ENCODE assay signal across 23 cellular contexts in genomic region chr1:2046953-2047748, GRCh38. TPM values are rescaled to one million over a fixed set of nuclear protein-coding genes. Genes with fewer than 3 reads are reported as not detected.
DNase-seq lines count a peak whose midpoint lies in the region; ATAC-seq and TF ChIP-seq lines count a peak whose summit lies in the region.
"Had no signal": no experiment of that assay in that cellular context is flagged by ENCODE, and none has a peak within 500 bp of the region (broad histone marks: within the 10 kb centered on the region; RNA-seq: fewer than 3 reads in every experiment).

No MANE protein-coding gene starts in this region.

- H3K27me3 ChIP-seq in BLaER1 treated with 17β-estradiol and CSF1 and Interleukin-3, amounts not matched to agents 10 nM and 100 nM = peaks cover 49 to 75% (median 57%) of the 10 kb centered on the region in 11 experiments
- H3K27me3 ChIP-seq in NT2/D1 (ENCODE audit: insufficient read depth, insufficient read length) = peaks cover 36% of the 10 kb centered on the region
- peaks cover 42% of the 10 kb centered on the region for H3K27me3 ChIP-seq in iPS-18a (ENCODE audit: control insufficient read depth, insufficient read depth, low read length)

- H3K4me3 ChIP-seq in BLaER1 treated with 17β-estradiol and CSF1 and Interleukin-3, amounts not matched to agents 10 nM and 100 nM = no peak overlapping the region
- H3K4me3 ChIP-seq in NT2/D1 (ENCODE audit: insufficient read length, low read depth) = peak overlapping the region; percentile 28
- peak overlapping the region; percentile 34 for H3K4me3 ChIP-seq in iPS-18a (ENCODE audit: low read length)
- H3K4me3 ChIP-seq: left ventricle myocardium inferior had no signal

- H3K36me3 ChIP-seq in BLaER1 treated with 17β-estradiol and CSF1 and Interleukin-3, amounts not matched to agents 10 nM and 100 nM = no peaks in the 10 kb centered on the region
- no peaks in the 10 kb centered on the region for H3K36me3 ChIP-seq in NT2/D1 (ENCODE audit: insufficient read depth, insufficient read length, low read length)
- no peaks in the 10 kb centered on the region for H3K36me3 ChIP-seq in iPS-18a (ENCODE audit: control insufficient read depth, low read depth, low read length)
- H3K36me3 ChIP-seq: left ventricle myocardium inferior, WERI-Rb-1 had no signal

- no peaks in the 10 kb centered on the region for H3K9me3 ChIP-seq in BLaER1 treated with 17β-estradiol and CSF1 and Interleukin-3, amounts not matched to agents 10 nM and 100 nM (replicated peaks in 1 of 11)
- H3K9me3 ChIP-seq in NT2/D1 (ENCODE audit: insufficient read depth, low read length) (no peaks in the 10 kb centered on the region), iPS-18a (ENCODE audit: control insufficient read depth, low read depth, low read length) (no peaks in the 10 kb centered on the region)
- H3K9me3 ChIP-seq: left ventricle myocardium inferior had no signal

- H4K20me1 ChIP-seq in BLaER1 treated with 17β-estradiol and CSF1 and Interleukin-3, amounts not matched to agents 10 nM and 100 nM = peaks cover 0 to 41% (median 13%) of the 10 kb centered on the region in 11 experiments; a peak in 12 of 22 replicates

- DNase-seq in NT2/D1 (ENCODE audit: low read depth, low spot score) (no peak), neural crest cell (ENCODE audit: low read depth, low spot score) (no peak), ureter (ENCODE audit: low spot score) (no peak)
- no peak for DNase-seq in T-helper 2 cell treated with Interferon-gamma antibody and Interleukin-4, amounts not matched to agents 5 μg/mL and 100 μg/mL, for 36 hours (ENCODE audit: low spot score)
- DNase-seq: GOT3, Kasumi-1, natural killer cell, NCI-H2029 treated with DMSO at 0.1 percent for 48 hours, NCI-H2227 treated with DMSO at 0.1 percent for 48 hours had no signal

- peaks cover 13% of the 10 kb centered on the region for H3K4me1 Mint-ChIP-seq in neural crest cell
- H3K4me1 Mint-ChIP-seq in T-helper 2 cell treated with Interferon-gamma antibody and Interleukin-4, amounts not matched to agents 5 μg/mL and 100 μg/mL, for 36 hours (ENCODE audit: low read depth) = peaks cover 9% of the 10 kb centered on the region

- no peaks in the 10 kb centered on the region for H3K9me3 Mint-ChIP-seq in neural crest cell
- H3K9me3 Mint-ChIP-seq in T-helper 2 cell treated with Interferon-gamma antibody and Interleukin-4, amounts not matched to agents 5 μg/mL and 100 μg/mL, for 36 hours = no peaks in the 10 kb centered on the region
- H3K9me3 Mint-ChIP-seq: activated T-helper 2 cell treated with anti-CD3 and anti-CD28 coated beads, Interferon-gamma antibody, Interleukin-2, Interleukin-4, amounts not matched to agents 10 μg/mL and 5 μg/mL and 100 μg/mL, durations not matched to agents 14 hours and 24 hours and 36 hours; CD4-positive, alpha-beta T cell; mesothelial cell of epicardium; natural killer cell; stimulated activated effector memory CD8-positive, alpha-beta T cell treated with anti-CD3 and anti-CD28 coated beads, Interleukin-12 subunit alpha, Interleukin-12 subunit beta, amount 100 ng/mL, for 72 hours had no signal

- ATAC-seq in GM21526 (IDR thresholded peaks at IDR 0.05; ENCODE audit: low FRiP score, unreplicated experiment) (no peak), GM21786 (IDR thresholded peaks at IDR 0.05; ENCODE audit: unreplicated experiment) (no peak)
- ATAC-seq: natural killer cell; stimulated activated effector memory CD8-positive, alpha-beta T cell treated with anti-CD3 and anti-CD28 coated beads, Interleukin-12 subunit alpha, Interleukin-12 subunit beta, amount 100 ng/mL, for 72 hours had no signal

- no peaks in the 10 kb centered on the region for H3K36me3 Mint-ChIP-seq in neural crest cell (ENCODE audit: low read depth)
- H3K36me3 Mint-ChIP-seq in T-helper 2 cell treated with Interferon-gamma antibody and Interleukin-4, amounts not matched to agents 5 μg/mL and 100 μg/mL, for 36 hours (ENCODE audit: low read depth) = no peaks in the 10 kb centered on the region
- H3K36me3 Mint-ChIP-seq: mesothelial cell of epicardium; natural killer cell; stimulated activated effector memory CD8-positive, alpha-beta T cell treated with anti-CD3 and anti-CD28 coated beads, Interleukin-12 subunit alpha, Interleukin-12 subunit beta, amount 100 ng/mL, for 72 hours had no signal

- TF ChIP-seq CTCF in neural crest cell (conservative IDR thresholded peaks at IDR 0.05) = no peak

- H3K9ac ChIP-seq in BLaER1 treated with 17β-estradiol and CSF1 and Interleukin-3, amounts not matched to agents 10 nM and 100 nM = 0 out of 22 replicates have a peak overlapping the region, but pooled peaks of 2 of the 11 experiments have one; percentile 24 to 27
- H3K9ac ChIP-seq in NT2/D1 (ENCODE audit: insufficient read length, low read depth) (peak overlapping the region; percentile 44), iPS-18a (ENCODE audit: low read length) (no peak overlapping the region)

- peak overlapping the region; percentile 49 for H3K4me3 Mint-ChIP-seq in neural crest cell
- H3K4me3 Mint-ChIP-seq in T-helper 2 cell treated with Interferon-gamma antibody and Interleukin-4, amounts not matched to agents 5 μg/mL and 100 μg/mL, for 36 hours = no peak overlapping the region
- H3K4me3 Mint-ChIP-seq: CD4-positive, alpha-beta T cell; mesothelial cell of epicardium; natural killer cell had no signal

- H3K27ac ChIP-seq in BLaER1 treated with 17β-estradiol and CSF1 and Interleukin-3, amounts not matched to agents 10 nM and 100 nM = no peak overlapping the region
- H3K27ac ChIP-seq in iPS-18a (ENCODE audit: low read length) = no peak overlapping the region
- H3K27ac ChIP-seq: HL-60, left ventricle myocardium inferior, WERI-Rb-1 had no signal

- H3K27me3 Mint-ChIP-seq in neural crest cell (ENCODE audit: low read depth) = peaks cover 68% of the 10 kb centered on the region
- H3K27me3 Mint-ChIP-seq in T-helper 2 cell treated with Interferon-gamma antibody and Interleukin-4, amounts not matched to agents 5 μg/mL and 100 μg/mL, for 36 hours (ENCODE audit: low read depth) = peaks cover 43% of the 10 kb centered on the region

- H3K4me1 ChIP-seq in BLaER1 treated with 17β-estradiol and CSF1 and Interleukin-3, amounts not matched to agents 10 nM and 100 nM = peaks cover 30 to 92% (median 84%) of the 10 kb centered on the region in 10 experiments
- H3K4me1 ChIP-seq in NT2/D1 (ENCODE audit: insufficient read depth, insufficient read length) = peaks cover 16% of the 10 kb centered on the region
- peaks cover 14% of the 10 kb centered on the region for H3K4me1 ChIP-seq in iPS-18a (ENCODE audit: control insufficient read depth, low read depth, low read length)

- H3K27ac Mint-ChIP-seq in neural crest cell (ENCODE audit: unreplicated experiment) = no peak overlapping the region
- no peak overlapping the region for H3K27ac Mint-ChIP-seq in T-helper 2 cell treated with Interferon-gamma antibody and Interleukin-4, amounts not matched to agents 5 μg/mL and 100 μg/mL, for 36 hours
- H3K27ac Mint-ChIP-seq: activated T-helper 2 cell treated with anti-CD3 and anti-CD28 coated beads, Interferon-gamma antibody, Interleukin-2, Interleukin-4, amounts not matched to agents 10 μg/mL and 5 μg/mL and 100 μg/mL, durations not matched to agents 14 hours and 24 hours and 36 hours; CD4-positive, alpha-beta T cell; mesothelial cell of epicardium; natural killer cell; stimulated activated effector memory CD8-positive, alpha-beta T cell treated with anti-CD3 and anti-CD28 coated beads, Interleukin-12 subunit alpha, Interleukin-12 subunit beta, amount 100 ng/mL, for 72 hours had no signal

- peak overlapping the region in 6 of 11 experiments; percentile 21 to 89 (median 87); a peak in 11 of 22 replicates for H3K4me2 ChIP-seq in BLaER1 treated with 17β-estradiol and CSF1 and Interleukin-3, amounts not matched to agents 10 nM and 100 nM

RNA-seq across cellular contexts. Expression of gene PRKCZ, which starts 3.1 kb away (rescaled TPM):
- total RNA-seq in neural crest cell (8.6 and 10.6 TPM in 2 replicates), ureter (41.6 TPM)

RNA-seq across cellular contexts. Expression of gene GABRD, which starts 28.0 kb away (rescaled TPM):
- total RNA-seq in neural crest cell (0.18 and 0.54 TPM in 2 replicates), ureter (1.2 TPM)
- total RNA-seq: activated T-helper 2 cell treated with anti-CD3 and anti-CD28 coated beads, Interferon-gamma antibody, Interleukin-2, Interleukin-4, amounts not matched to agents 10 μg/mL and 5 μg/mL and 100 μg/mL, durations not matched to agents 14 hours and 24 hours and 36 hours; chondrocyte; osteoblast; pulmonary artery endothelial cell had no signal

RNA-seq across cellular contexts. Expression of gene CFAP74, which starts 43.6 kb away (rescaled TPM):
- 0.12 and 0.32 TPM in 2 replicates for total RNA-seq in neural crest cell
- 0.83 TPM for total RNA-seq in ureter
- total RNA-seq: activated T-helper 2 cell treated with anti-CD3 and anti-CD28 coated beads, Interferon-gamma antibody, Interleukin-2, Interleukin-4, amounts not matched to agents 10 μg/mL and 5 μg/mL and 100 μg/mL, durations not matched to agents 14 hours and 24 hours and 36 hours; CD4-positive, alpha-beta T cell; chondrocyte; left ventricle myocardium inferior; natural killer cell; osteoblast; pulmonary artery endothelial cell had no signal

Comparison
In these comparisons a context has a peak if more than half of its experiments do, and no peak if none do; other contexts are left out.
1. H3K4me3 ChIP-seq: peak in NT2/D1 (single experiment) and iPS-18a (single experiment); none in BLaER1 treated with 17β-estradiol and CSF1 and Interleukin-3, amounts not matched to agents 10 nM and 100 nM (0 of 10).